In genomic region chr20:35473684-35474083, GRCh38 we compare ENCODE assay signal across 38 cellular contexts. TPM values are rescaled to one million over a fixed set of nuclear protein-coding genes. Genes with fewer than 3 reads are reported as not detected.
"Had no signal": no experiment of that assay in that cellular context is flagged by ENCODE, and none has a peak within 500 bp of the region (broad histone marks: within the 10 kb centered on the region; RNA-seq: fewer than 3 reads in every experiment).

No MANE protein-coding gene starts in this region.

- H3K4me2 ChIP-seq: KMS-11 had no signal

- DNase-seq: Kasumi-1, KG1, MG63, MM.1S, MV-4-11, NCI-H1048, NCI-H1092, NCI-H1092 treated with DMSO at 0.1 percent for 48 hours, NCI-H1105, NCI-H1105 treated with DMSO at 0.1 percent for 48 hours, NCI-H1417, NCI-H1417 treated with DMSO at 0.1 percent for 48 hours, NCI-H1436, NCI-H1436 treated with DMSO at 0.1 percent for 48 hours, NCI-H146, NCI-H1694, NCI-H1694 treated with DMSO at 0.1 percent for 48 hours, NCI-H187, NCI-H187 treated with DMSO at 0.1 percent for 48 hours, NCI-H1930, NCI-H2029, NCI-H2029 treated with DMSO at 0.1 percent for 48 hours, NCI-H2081, NCI-H2081 treated with DMSO at 0.1 percent for 48 hours, NCI-H2107, NCI-H2171, NCI-H2171 treated with DMSO at 0.1 percent for 48 hours, NCI-H2227 treated with DMSO at 0.1 percent for 48 hours, NCI-H226, NCI-H345, NCI-H446, NCI-H446 treated with DMSO at 0.1 percent for 48 hours, NCI-H510A had no signal

- H3K27me3 ChIP-seq: MG63 had no signal

- H3K27ac ChIP-seq: KMS-11 had no signal

- H3K9me3 ChIP-seq: MG63 had no signal

- H3K4me3 ChIP-seq: MG63 had no signal

- H3K9ac ChIP-seq: KMS-11 had no signal

RNA-seq across cellular contexts. Expression of gene GDF5, which starts 35.7 kb away (rescaled TPM):
- total RNA-seq: MCF 10A, NCI-H460 had no signal

RNA-seq across cellular contexts. Expression of gene C20orf173, which starts 55.8 kb away (rescaled TPM):
- total RNA-seq: LHCN-M2, M059J, MCF 10A, NCI-H460 had no signal
